In genomic region chr12:56723889-56724659, GRCh38 we compare ENCODE assay signal across 1 cellular context.
TF ChIP-seq lines count a peak whose summit lies in the region.

No MANE protein-coding gene starts in this region.

TF ChIP-seq in HEK293, 187 proteins besides CTCF, POLR2A, EP300 and RAD21 (continued from another document):
- TF ChIP-seq, protein P1, sequence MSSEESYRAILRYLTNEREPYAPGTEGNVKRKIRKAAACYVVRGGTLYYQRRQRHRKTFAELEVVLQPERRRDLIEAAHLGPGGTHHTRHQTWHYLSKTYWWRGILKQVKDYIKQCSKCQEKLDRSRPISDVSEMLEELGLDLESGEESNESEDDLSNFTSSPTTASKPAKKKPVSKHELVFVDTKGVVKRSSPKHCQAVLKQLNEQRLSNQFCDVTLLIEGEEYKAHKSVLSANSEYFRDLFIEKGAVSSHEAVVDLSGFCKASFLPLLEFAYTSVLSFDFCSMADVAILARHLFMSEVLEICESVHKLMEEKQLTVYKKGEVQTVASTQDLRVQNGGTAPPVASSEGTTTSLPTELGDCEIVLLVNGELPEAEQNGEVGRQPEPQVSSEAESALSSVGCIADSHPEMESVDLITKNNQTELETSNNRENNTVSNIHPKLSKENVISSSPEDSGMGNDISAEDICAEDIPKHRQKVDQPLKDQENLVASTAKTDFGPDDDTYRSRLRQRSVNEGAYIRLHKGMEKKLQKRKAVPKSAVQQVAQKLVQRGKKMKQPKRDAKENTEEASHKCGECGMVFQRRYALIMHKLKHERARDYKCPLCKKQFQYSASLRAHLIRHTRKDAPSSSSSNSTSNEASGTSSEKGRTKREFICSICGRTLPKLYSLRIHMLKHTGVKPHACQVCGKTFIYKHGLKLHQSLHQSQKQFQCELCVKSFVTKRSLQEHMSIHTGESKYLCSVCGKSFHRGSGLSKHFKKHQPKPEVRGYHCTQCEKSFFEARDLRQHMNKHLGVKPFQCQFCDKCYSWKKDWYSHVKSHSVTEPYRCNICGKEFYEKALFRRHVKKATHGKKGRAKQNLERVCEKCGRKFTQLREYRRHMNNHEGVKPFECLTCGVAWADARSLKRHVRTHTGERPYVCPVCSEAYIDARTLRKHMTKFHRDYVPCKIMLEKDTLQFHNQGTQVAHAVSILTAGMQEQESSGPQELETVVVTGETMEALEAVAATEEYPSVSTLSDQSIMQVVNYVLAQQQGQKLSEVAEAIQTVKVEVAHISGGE (tag by site-specific recombination; conservative IDR thresholded peaks at IDR 0.05; ENCODE audit: low read depth): peak; percentile 86
- TF ChIP-seq ZFP69B (tag by site-specific recombination; IDR thresholded peaks at IDR 0.05) (peak; percentile 51; the same call in 1 of the 2 replicates), ZNF660 (tag by site-specific recombination; IDR thresholded peaks at IDR 0.05) (peak; percentile 35; the same call in 1 of the 2 replicates), ZNF677 (tag by site-specific recombination; IDR thresholded peaks at IDR 0.05) (no peak), ZNF830 (tag by site-specific recombination; IDR thresholded peaks at IDR 0.05; ENCODE audit: low read depth) (no peak), ZNF600 (tag by site-specific recombination; IDR thresholded peaks at IDR 0.05) (peak; percentile 64)
